In genomic region chr1:7608628-7609295, GRCh38 we compare ENCODE assay signal across 16 cellular contexts.
DNase-seq lines count a peak whose midpoint lies in the region; ATAC-seq and TF ChIP-seq lines count a peak whose summit lies in the region.
"Had no signal": no experiment of that assay in that cellular context is flagged by ENCODE, and none has a peak within 500 bp of the region (broad histone marks: within the 10 kb centered on the region; RNA-seq: fewer than 3 reads in every experiment).

No MANE protein-coding gene starts in this region.

- H3K9me3 Mint-ChIP-seq in activated naive CD8-positive, alpha-beta T cell treated with anti-CD3 and anti-CD28 coated beads, Interleukin-2, amount 10 ng/mL, durations not matched to agents 7 days and 5 days, result peaks cover 2% of the 10 kb centered on the region
- no peaks in the 10 kb centered on the region for H3K9me3 Mint-ChIP-seq in activated naive CD8-positive, alpha-beta T cell treated with anti-CD3 and anti-CD28 coated beads, Interleukin-2, amount 50 U/mL, for 24 hours

- no peak overlapping the region for H3K27ac Mint-ChIP-seq in activated naive CD8-positive, alpha-beta T cell treated with anti-CD3 and anti-CD28 coated beads, Interleukin-2, amount 10 ng/mL, durations not matched to agents 7 days and 5 days
- H3K27ac Mint-ChIP-seq in activated naive CD8-positive, alpha-beta T cell treated with anti-CD3 and anti-CD28 coated beads, Interleukin-2, amount 50 U/mL, for 24 hours, result no peak overlapping the region

- H3K4me3 ChIP-seq in mesodermal cell (ENCODE audit: extremely low read depth, insufficient read depth, low read length, poor library complexity, severe bottlenecking), result no peak overlapping the region
- H3K4me3 ChIP-seq: colonic mucosa, esophagus squamous epithelium, heart left ventricle, uterus had no signal

- no peaks in the 10 kb centered on the region for H3K27me3 Mint-ChIP-seq in activated naive CD8-positive, alpha-beta T cell treated with anti-CD3 and anti-CD28 coated beads, Interleukin-2, amount 10 ng/mL, durations not matched to agents 7 days and 5 days
- peaks cover 23% of the 10 kb centered on the region for H3K27me3 Mint-ChIP-seq in activated naive CD8-positive, alpha-beta T cell treated with anti-CD3 and anti-CD28 coated beads, Interleukin-2, amount 50 U/mL, for 24 hours

- H3K27ac ChIP-seq in mesodermal cell (ENCODE audit: low read depth, low read length, severe bottlenecking), result peak overlapping the region; percentile 81
- H3K27ac ChIP-seq: colonic mucosa, esophagus squamous epithelium, heart left ventricle, neutrophil, uterus had no signal

- WGBS in mesodermal cell (ENCODE audit: insufficient coverage in 2 of 2), 2 experiments, result 50 to 53% methylated on average over 6 to 7 of the region's 9 CpGs

- no peaks in the 10 kb centered on the region for H3K36me3 Mint-ChIP-seq in activated naive CD8-positive, alpha-beta T cell treated with anti-CD3 and anti-CD28 coated beads, Interleukin-2, amount 10 ng/mL, durations not matched to agents 7 days and 5 days
- no peaks in the 10 kb centered on the region for H3K36me3 Mint-ChIP-seq in activated naive CD8-positive, alpha-beta T cell treated with anti-CD3 and anti-CD28 coated beads, Interleukin-2, amount 50 U/mL, for 24 hours (ENCODE audit: low read depth)

- peak; percentile 2 for DNase-seq in activated naive CD8-positive, alpha-beta T cell treated with anti-CD3 and anti-CD28 coated beads, Interleukin-2, amount 10 ng/mL, durations not matched to agents 7 days and 5 days
- DNase-seq in activated naive CD8-positive, alpha-beta T cell treated with anti-CD3 and anti-CD28 coated beads, Interleukin-2, amount 50 U/mL, for 24 hours, result no peak
- DNase-seq in astrocyte of the hippocampus (ENCODE audit: low read depth, low spot score) (peak; percentile 41), GM13976 (ENCODE audit: low spot score) (no peak), left lobe of liver (ENCODE audit: low spot score) (no peak), amygdala (lab: John Stamatoyannopoulos, UW) (no peak), AG20443 (ENCODE audit: low spot score) (no peak)
- DNase-seq: activated CD4-positive, alpha-beta T cell treated with anti-CD3 and anti-CD28 coated beads, Interleukin-2, amount 50 U/mL, for 4 hours; Caco-2; colonic mucosa; esophagus squamous epithelium; heart left ventricle; stimulated activated naive CD4-positive, alpha-beta T cell; uterus had no signal

- no peaks in the 10 kb centered on the region for H3K36me3 ChIP-seq in mesodermal cell (ENCODE audit: control insufficient read depth, insufficient read depth, low read length)
- H3K36me3 ChIP-seq: colonic mucosa, esophagus squamous epithelium, heart left ventricle, neutrophil, uterus had no signal

- no peak overlapping the region for H3K4me3 Mint-ChIP-seq in activated naive CD8-positive, alpha-beta T cell treated with anti-CD3 and anti-CD28 coated beads, Interleukin-2, amount 10 ng/mL, durations not matched to agents 7 days and 5 days
- H3K4me3 Mint-ChIP-seq in activated naive CD8-positive, alpha-beta T cell treated with anti-CD3 and anti-CD28 coated beads, Interleukin-2, amount 50 U/mL, for 24 hours, result no peak overlapping the region

- H3K4me1 ChIP-seq in mesodermal cell (ENCODE audit: control insufficient read depth, insufficient read depth, low read length, poor library complexity, severe bottlenecking), result peaks cover 25% of the 10 kb centered on the region
- H3K4me1 ChIP-seq: Caco-2, colonic mucosa, esophagus squamous epithelium, uterus had no signal

- in situ Hi-C loops in GM13976 (cut with MboI; ENCODE audit: low sequenced_read_pairs, unreplicated experiment), result no loop called here

- no peaks in the 10 kb centered on the region for H3K4me1 Mint-ChIP-seq in activated naive CD8-positive, alpha-beta T cell treated with anti-CD3 and anti-CD28 coated beads, Interleukin-2, amount 10 ng/mL, durations not matched to agents 7 days and 5 days
- H3K4me1 Mint-ChIP-seq in activated naive CD8-positive, alpha-beta T cell treated with anti-CD3 and anti-CD28 coated beads, Interleukin-2, amount 50 U/mL, for 24 hours, result no peaks in the 10 kb centered on the region

- no peak for ATAC-seq in activated naive CD8-positive, alpha-beta T cell treated with anti-CD3 and anti-CD28 coated beads, Interleukin-2, amount 10 ng/mL, durations not matched to agents 7 days and 5 days (ENCODE audit: low read depth)
- no peak for ATAC-seq in activated naive CD8-positive, alpha-beta T cell treated with anti-CD3 and anti-CD28 coated beads, Interleukin-2, amount 50 U/mL, for 24 hours
- ATAC-seq in left lobe of liver, result no peak
- ATAC-seq: heart left ventricle had no signal

- POLR2A ChIA-PET in activated naive CD8-positive, alpha-beta T cell treated with anti-CD3 and anti-CD28 coated beads, Interleukin-2, amount 10 ng/mL, durations not matched to agents 7 days and 5 days (lab: Charles Lee), result no interaction called here

- H3K9me3 ChIP-seq in mesodermal cell (ENCODE audit: control insufficient read depth, low read length), result peaks cover 7% of the 10 kb centered on the region
- H3K9me3 ChIP-seq: Caco-2, colonic mucosa, esophagus squamous epithelium, heart left ventricle, neutrophil, uterus had no signal

- TF ChIP-seq CTCF in GM13976 (IDR thresholded peaks at IDR 0.05; ENCODE audit: borderline replicate concordance, control extremely low read depth, extremely low read depth, insufficient read depth, missing control alignments), result no peak

Comparison
In these comparisons a context has a peak if more than half of its experiments do, and no peak if none do; other contexts are left out.
1. DNase-seq: peak in activated naive CD8-positive, alpha-beta T cell treated with anti-CD3 and anti-CD28 coated beads, Interleukin-2, amount 10 ng/mL, durations not matched to agents 7 days and 5 days (single experiment) and astrocyte of the hippocampus (single experiment); none in activated naive CD8-positive, alpha-beta T cell treated with anti-CD3 and anti-CD28 coated beads, Interleukin-2, amount 50 U/mL, for 24 hours (single experiment), GM13976 (single experiment), left lobe of liver (single experiment), amygdala (0 of 56) and AG20443 (single experiment).